Comparison of ENCODE assay signal across 16 cellular contexts in the genomic region with DNA sequence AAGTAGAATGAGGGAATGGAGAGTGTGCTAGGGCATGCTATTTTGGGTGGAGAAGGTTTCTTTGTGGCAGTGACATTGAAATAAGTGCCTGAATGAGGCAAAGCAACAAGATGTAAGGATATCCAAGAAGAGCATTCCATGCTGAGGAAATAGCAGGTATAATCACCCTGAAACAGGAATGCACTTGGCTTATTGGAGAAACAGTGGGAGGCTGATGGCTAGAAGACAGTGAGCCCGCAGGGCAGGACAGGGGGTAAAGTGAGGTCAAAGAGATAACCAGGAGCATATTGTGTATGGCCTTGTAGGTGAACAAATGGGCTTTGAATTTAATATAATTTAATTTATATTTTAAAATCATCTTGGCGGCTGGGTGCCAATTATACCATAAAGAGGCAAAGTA.
DNase-seq lines count a peak whose midpoint lies in the region; ATAC-seq and TF ChIP-seq lines count a peak whose summit lies in the region.
"Had no signal": no experiment of that assay in that cellular context is flagged by ENCODE, and none has a peak within 500 bp of the region (broad histone marks: within the 10 kb centered on the region; RNA-seq: fewer than 3 reads in every experiment).

No MANE protein-coding gene starts in this region.

- no peak for DNase-seq in activated naive CD4-positive, alpha-beta T cell treated with anti-CD3 and anti-CD28 coated beads, Interleukin-2, amount 50 U/mL, for 16 hours
- DNase-seq in WTC11 (ENCODE audit: low spot score), result peak; percentile 13
- no peak for DNase-seq in tibial nerve (ENCODE audit: low spot score in 2 of 2)
- no peak for DNase-seq in 8988T
- no peak for DNase-seq in effector CD4-positive, alpha-beta T cell
- DNase-seq in T-helper 2 cell treated with Interferon-gamma antibody and Interleukin-4, amounts not matched to agents 5 μg/mL and 100 μg/mL, for 36 hours (ENCODE audit: low spot score), result no peak
- DNase-seq: AML-193; Caco-2; CD8-positive, alpha-beta memory T cell; DND-41; GF-D8; H7 had no signal

- H3K27me3 ChIP-seq in iPS-20b (ENCODE audit: insufficient read depth, low read length) (no peaks in the 10 kb centered on the region), tibial nerve (no peaks in the 10 kb centered on the region)
- H3K27me3 ChIP-seq: BLaER1 had no signal

- H3K36me3 Mint-ChIP-seq in activated naive CD4-positive, alpha-beta T cell treated with anti-CD3 and anti-CD28 coated beads, Interleukin-2, amount 50 U/mL, for 24 hours, result no peaks in the 10 kb centered on the region
- H3K36me3 Mint-ChIP-seq in WTC11, result peaks cover 5% of the 10 kb centered on the region
- no peaks in the 10 kb centered on the region for H3K36me3 Mint-ChIP-seq in T-helper 2 cell treated with Interferon-gamma antibody and Interleukin-4, amounts not matched to agents 5 μg/mL and 100 μg/mL, for 36 hours (ENCODE audit: low read depth)
- H3K36me3 Mint-ChIP-seq: CD8-positive, alpha-beta memory T cell had no signal

- 81 to 83% methylated on average over 2 of the region's 2 CpGs for WGBS in tibial nerve, 2 donors

- TF ChIP-seq CTCF in WTC11 (IDR thresholded peaks at IDR 0.05), result no peak
- TF ChIP-seq CTCF in tibial nerve (IDR thresholded peaks at IDR 0.05), result no peak

- H3K4me1 ChIP-seq in iPS-20b (ENCODE audit: insufficient read depth, low read length), result peaks cover 27% of the 10 kb centered on the region
- H3K4me1 ChIP-seq in tibial nerve, result peaks cover 0 to 25% (median 12%) of the 10 kb centered on the region in 4 donors
- H3K4me1 ChIP-seq: BLaER1, Caco-2 had no signal

- peak; percentile 55 for ATAC-seq in WTC11

- POLR2A ChIA-PET in WTC11 (lab: Charles Lee), result no interaction called here

- H3K4me3 ChIP-seq in iPS-20b (ENCODE audit: low read length), result peak overlapping the region; percentile 18; the same call in 1 of the 2 replicates
- no peak overlapping the region for H3K4me3 ChIP-seq in tibial nerve
- H3K4me3 ChIP-seq: BLaER1 had no signal

- no peaks in the 10 kb centered on the region for H3K36me3 ChIP-seq in iPS-20b (ENCODE audit: insufficient read depth, low read depth, low read length)
- no peaks in the 10 kb centered on the region for H3K36me3 ChIP-seq in tibial nerve
- H3K36me3 ChIP-seq: BLaER1 had no signal

- CTCF ChIA-PET in WTC11 (lab: Charles Lee), result no interaction called here

- H3K9ac ChIP-seq in iPS-20b (ENCODE audit: low read depth, low read length), result no peak overlapping the region
- H3K9ac ChIP-seq: BLaER1 had no signal

- peaks cover 3% of the 10 kb centered on the region for H3K27me3 Mint-ChIP-seq in activated naive CD4-positive, alpha-beta T cell treated with anti-CD3 and anti-CD28 coated beads, Interleukin-2, amount 50 U/mL, for 24 hours
- peaks cover 50% of the 10 kb centered on the region for H3K27me3 Mint-ChIP-seq in WTC11 (ENCODE audit: low read depth)
- no peaks in the 10 kb centered on the region for H3K27me3 Mint-ChIP-seq in T-helper 2 cell treated with Interferon-gamma antibody and Interleukin-4, amounts not matched to agents 5 μg/mL and 100 μg/mL, for 36 hours (ENCODE audit: low read depth)
- H3K27me3 Mint-ChIP-seq: CD8-positive, alpha-beta memory T cell had no signal

- no peak for TF ChIP-seq EP300 in tibial nerve (IDR thresholded peaks at IDR 0.05)

- H3K27ac ChIP-seq in iPS-20b (ENCODE audit: low read length) (no peak overlapping the region), tibial nerve (peak overlapping the region; percentile 63 to 90 (median 83))
- H3K27ac ChIP-seq: 22Rv1, BLaER1 had no signal

- no peak overlapping the region for H3K4me3 Mint-ChIP-seq in activated naive CD4-positive, alpha-beta T cell treated with anti-CD3 and anti-CD28 coated beads, Interleukin-2, amount 50 U/mL, for 24 hours
- no peak overlapping the region for H3K4me3 Mint-ChIP-seq in WTC11
- no peak overlapping the region for H3K4me3 Mint-ChIP-seq in T-helper 2 cell treated with Interferon-gamma antibody and Interleukin-4, amounts not matched to agents 5 μg/mL and 100 μg/mL, for 36 hours
- H3K4me3 Mint-ChIP-seq: CD8-positive, alpha-beta memory T cell had no signal

- no peaks in the 10 kb centered on the region for H3K4me1 Mint-ChIP-seq in activated naive CD4-positive, alpha-beta T cell treated with anti-CD3 and anti-CD28 coated beads, Interleukin-2, amount 50 U/mL, for 24 hours
- peaks cover 50% of the 10 kb centered on the region for H3K4me1 Mint-ChIP-seq in WTC11
- no peaks in the 10 kb centered on the region for H3K4me1 Mint-ChIP-seq in T-helper 2 cell treated with Interferon-gamma antibody and Interleukin-4, amounts not matched to agents 5 μg/mL and 100 μg/mL, for 36 hours (ENCODE audit: low read depth)
- H3K4me1 Mint-ChIP-seq: CD8-positive, alpha-beta memory T cell had no signal

- H3K27ac Mint-ChIP-seq in activated naive CD4-positive, alpha-beta T cell treated with anti-CD3 and anti-CD28 coated beads, Interleukin-2, amount 50 U/mL, for 24 hours, result peak overlapping the region; percentile 21
- no peak overlapping the region for H3K27ac Mint-ChIP-seq in WTC11
- H3K27ac Mint-ChIP-seq in T-helper 2 cell treated with Interferon-gamma antibody and Interleukin-4, amounts not matched to agents 5 μg/mL and 100 μg/mL, for 36 hours, result no peak overlapping the region
- H3K27ac Mint-ChIP-seq: CD8-positive, alpha-beta memory T cell had no signal

- no peaks in the 10 kb centered on the region for H3K9me3 Mint-ChIP-seq in activated naive CD4-positive, alpha-beta T cell treated with anti-CD3 and anti-CD28 coated beads, Interleukin-2, amount 50 U/mL, for 24 hours
- H3K9me3 Mint-ChIP-seq in WTC11, result peaks cover 10% of the 10 kb centered on the region
- peaks cover 7% of the 10 kb centered on the region for H3K9me3 Mint-ChIP-seq in T-helper 2 cell treated with Interferon-gamma antibody and Interleukin-4, amounts not matched to agents 5 μg/mL and 100 μg/mL, for 36 hours

- H3K9me3 ChIP-seq in iPS-20b (ENCODE audit: insufficient read depth, low read depth, low read length), result no peaks in the 10 kb centered on the region
- H3K9me3 ChIP-seq in tibial nerve, result no peaks in the 10 kb centered on the region
- H3K9me3 ChIP-seq: BLaER1, Caco-2 had no signal

- no peak for TF ChIP-seq POLR2A in tibial nerve (IDR thresholded peaks at IDR 0.05)

TF ChIP-seq in WTC11, 78 proteins besides CTCF, POLR2A, EP300 and RAD21:
- TF ChIP-seq ZNF219 (CRISPR knock-in tag; IDR thresholded peaks at IDR 0.05; ENCODE audit: borderline replicate concordance) (no peak), ETV6 (CRISPR knock-in tag; IDR thresholded peaks at IDR 0.05) (no peak), ZNF425 (CRISPR knock-in tag; conservative IDR thresholded peaks at IDR 0.05) (no peak)
